In the genomic region with DNA sequence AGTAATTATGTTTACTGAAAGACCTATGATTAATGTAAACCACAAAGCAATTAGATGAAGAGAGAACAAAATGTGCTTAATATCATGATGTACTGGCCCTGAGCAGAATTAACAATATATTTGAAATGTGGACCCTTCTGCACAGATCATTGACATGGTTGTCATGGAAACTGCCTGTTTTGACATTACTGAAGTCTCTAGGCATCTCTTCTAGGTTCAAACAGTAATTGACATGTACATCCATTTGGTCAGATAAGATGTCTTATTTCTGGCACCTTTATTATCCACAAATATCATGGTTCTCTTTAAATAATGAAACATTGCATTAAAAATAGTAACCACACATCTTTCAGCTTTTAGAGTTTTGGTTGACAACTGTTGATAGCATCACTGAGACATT, we compare ENCODE assay signal across 40 cellular contexts.
"Had no signal": no experiment of that assay in that cellular context is flagged by ENCODE, and none has a peak within 500 bp of the region (broad histone marks: within the 10 kb centered on the region; RNA-seq: fewer than 3 reads in every experiment).

No MANE protein-coding gene starts in this region.

- H3K9me3 Mint-ChIP-seq: activated CD4-positive, alpha-beta memory T cell treated with anti-CD3 and anti-CD28 coated beads for 36 hours; activated CD4-positive, alpha-beta T cell treated with anti-CD3 and anti-CD28 coated beads, Interleukin-2, amount 10 ng/mL, durations not matched to agents 24 days and 14 days; activated naive CD4-positive, alpha-beta T cell treated with anti-CD3 and anti-CD28 coated beads, Interleukin-2, amount 10 ng/mL, durations not matched to agents 7 days and 5 days; activated naive CD8-positive, alpha-beta T cell treated with anti-CD3 and anti-CD28 coated beads, Interleukin-2, amount 10 ng/mL, durations not matched to agents 7 days and 5 days; activated naive CD8-positive, alpha-beta T cell treated with anti-CD3 and anti-CD28 coated beads, Interleukin-2, amount 50 U/mL, for 24 hours; activated T-helper 1 cell treated with anti-CD3 and anti-CD28 coated beads, Interleukin-12 subunit alpha, Interleukin-12 subunit beta, Interleukin-2, Interleukin-4 antibody, amounts not matched to agents 30 ng/mL and 10 ng/mL and 1 ng/mL, durations not matched to agents 14 hours and 24 hours and 36 hours; brain; T-helper 1 cell treated with Interleukin-12 subunit alpha and Interleukin-12 subunit beta and Interleukin-4 antibody, amounts not matched to agents 30 μg/mL and 1 μg/mL, for 36 hours; T-helper 2 cell treated with Interferon-gamma antibody and Interleukin-4, amounts not matched to agents 5 μg/mL and 100 μg/mL, for 36 hours had no signal

- H3K36me3 Mint-ChIP-seq: activated CD4-positive, alpha-beta memory T cell treated with anti-CD3 and anti-CD28 coated beads for 36 hours; activated naive CD4-positive, alpha-beta T cell treated with anti-CD3 and anti-CD28 coated beads, Interleukin-2, amount 10 ng/mL, durations not matched to agents 7 days and 5 days; activated naive CD4-positive, alpha-beta T cell treated with anti-CD3 and anti-CD28 coated beads, Interleukin-2, amount 50 U/mL, for 24 hours; activated naive CD8-positive, alpha-beta T cell; activated naive CD8-positive, alpha-beta T cell treated with anti-CD3 and anti-CD28 coated beads, Interleukin-2, amount 10 ng/mL, durations not matched to agents 7 days and 5 days; brain; WTC11 had no signal

- H3K9me3 ChIP-seq: ascending aorta, colonic mucosa had no signal

- DNase-seq: activated CD4-positive, alpha-beta memory T cell treated with anti-CD3 and anti-CD28 coated beads for 36 hours; activated CD4-positive, alpha-beta T cell treated with anti-CD3 and anti-CD28 coated beads for 4 hours; activated CD4-positive, alpha-beta T cell treated with anti-CD3 and anti-CD28 coated beads, Interleukin-2, amount 10 ng/mL, durations not matched to agents 24 days and 14 days; activated CD4-positive, alpha-beta T cell treated with anti-CD3 and anti-CD28 coated beads, Interleukin-2, amount 50 U/mL, for 1 hour; activated CD4-positive, alpha-beta T cell treated with anti-CD3 and anti-CD28 coated beads, Interleukin-2, amount 50 U/mL, for 4 hours; activated CD4-positive, CD25-positive, alpha-beta regulatory T cell; activated CD8-positive, alpha-beta memory T cell treated with anti-CD3 and anti-CD28 coated beads, Interleukin-2, amount 50 U/mL, for 4 hours; activated CD8-positive, alpha-beta T cell treated with anti-CD3 and anti-CD28 coated beads for 36 hours; activated effector memory CD4-positive, alpha-beta T cell treated with Interleukin-2 at 50 U/mL for 16 hours; activated gamma-delta T cell; activated naive CD4-positive, alpha-beta T cell treated with anti-CD3 and anti-CD28 coated beads, Interleukin-2, amount 10 ng/mL, durations not matched to agents 7 days and 5 days; activated naive CD4-positive, alpha-beta T cell treated with Interleukin-2 at 50 U/mL for 16 hours; activated naive CD8-positive, alpha-beta T cell treated with anti-CD3 and anti-CD28 coated beads, Interleukin-2, amount 10 ng/mL, durations not matched to agents 7 days and 5 days; activated naive CD8-positive, alpha-beta T cell treated with anti-CD3 and anti-CD28 coated beads, Interleukin-2, amount 50 U/mL, for 24 hours; activated T-cell treated with anti-CD3 and anti-CD28 coated beads for 4 hours; activated T-cell treated with anti-CD3 and anti-CD28 coated beads, Interleukin-2, amount 50 U/mL, for 1 hour; activated T-cell treated with anti-CD3 and anti-CD28 coated beads, Interleukin-2, amount 50 U/mL, for 4 hours; activated T-cell treated with anti-CD3 and anti-CD28 coated beads, Interleukin-2, amount 50 U/mL, for 72 hours; amygdala; anterior cingulate cortex; caudate nucleus; cerebellar nuclear complex; colonic mucosa; T-helper 2 cell; T-helper 9 cell; WERI-Rb-1 had no signal

- H3K4me1 Mint-ChIP-seq: activated CD4-positive, alpha-beta T cell treated with anti-CD3 and anti-CD28 coated beads, Interleukin-2, amount 10 ng/mL, durations not matched to agents 24 days and 14 days; activated naive CD4-positive, alpha-beta T cell treated with anti-CD3 and anti-CD28 coated beads, Interleukin-2, amount 10 ng/mL, durations not matched to agents 7 days and 5 days; activated naive CD4-positive, alpha-beta T cell treated with anti-CD3 and anti-CD28 coated beads, Interleukin-2, amount 50 U/mL, for 24 hours; activated naive CD8-positive, alpha-beta T cell treated with anti-CD3 and anti-CD28 coated beads, Interleukin-2, amount 10 ng/mL, durations not matched to agents 7 days and 5 days; activated naive CD8-positive, alpha-beta T cell treated with anti-CD3 and anti-CD28 coated beads, Interleukin-2, amount 50 U/mL, for 24 hours; central memory CD8-positive, alpha-beta T cell had no signal

- H3K4me1 ChIP-seq: ascending aorta, colonic mucosa had no signal

- H3K4me3 Mint-ChIP-seq: activated CD4-positive, alpha-beta memory T cell treated with anti-CD3 and anti-CD28 coated beads for 36 hours; activated CD4-positive, alpha-beta T cell treated with anti-CD3 and anti-CD28 coated beads, Interleukin-2, amount 10 ng/mL, durations not matched to agents 24 days and 14 days; activated CD8-positive, alpha-beta T cell treated with anti-CD3 and anti-CD28 coated beads for 36 hours; activated naive CD4-positive, alpha-beta T cell treated with anti-CD3 and anti-CD28 coated beads, Interleukin-2, amount 10 ng/mL, durations not matched to agents 7 days and 5 days; activated naive CD4-positive, alpha-beta T cell treated with anti-CD3 and anti-CD28 coated beads, Interleukin-2, amount 50 U/mL, for 24 hours; activated naive CD8-positive, alpha-beta T cell; activated naive CD8-positive, alpha-beta T cell treated with anti-CD3 and anti-CD28 coated beads, Interleukin-2, amount 10 ng/mL, durations not matched to agents 7 days and 5 days; activated naive CD8-positive, alpha-beta T cell treated with anti-CD3 and anti-CD28 coated beads, Interleukin-2, amount 50 U/mL, for 24 hours; activated T-cell treated with anti-CD3 and anti-CD28 coated beads, Interleukin-2, amount 50 U/mL, for 4 hours; activated T-cell treated with anti-CD3 and anti-CD28 coated beads, Interleukin-2, amount 50 U/mL, for 72 hours; activated T-helper 1 cell treated with anti-CD3 and anti-CD28 coated beads, Interleukin-12 subunit alpha, Interleukin-12 subunit beta, Interleukin-2, Interleukin-4 antibody, amounts not matched to agents 30 ng/mL and 10 ng/mL and 1 ng/mL, durations not matched to agents 14 hours and 24 hours and 36 hours; brain; central memory CD8-positive, alpha-beta T cell; T-helper 1 cell treated with Interleukin-12 subunit alpha and Interleukin-12 subunit beta and Interleukin-4 antibody, amounts not matched to agents 30 μg/mL and 1 μg/mL, for 36 hours; T-helper 2 cell treated with Interferon-gamma antibody and Interleukin-4, amounts not matched to agents 5 μg/mL and 100 μg/mL, for 36 hours; WTC11 had no signal

- H3K27me3 Mint-ChIP-seq: activated CD4-positive, alpha-beta memory T cell treated with anti-CD3 and anti-CD28 coated beads for 36 hours; activated CD4-positive, alpha-beta T cell treated with anti-CD3 and anti-CD28 coated beads, Interleukin-2, amount 10 ng/mL, durations not matched to agents 24 days and 14 days; activated CD8-positive, alpha-beta T cell treated with anti-CD3 and anti-CD28 coated beads for 36 hours; activated naive CD4-positive, alpha-beta T cell treated with anti-CD3 and anti-CD28 coated beads, Interleukin-2, amount 10 ng/mL, durations not matched to agents 7 days and 5 days; activated naive CD4-positive, alpha-beta T cell treated with anti-CD3 and anti-CD28 coated beads, Interleukin-2, amount 50 U/mL, for 24 hours; activated naive CD8-positive, alpha-beta T cell; activated naive CD8-positive, alpha-beta T cell treated with anti-CD3 and anti-CD28 coated beads, Interleukin-2, amount 10 ng/mL, durations not matched to agents 7 days and 5 days; activated naive CD8-positive, alpha-beta T cell treated with anti-CD3 and anti-CD28 coated beads, Interleukin-2, amount 50 U/mL, for 24 hours; central memory CD8-positive, alpha-beta T cell had no signal

- H3K27ac Mint-ChIP-seq: activated CD4-positive, alpha-beta memory T cell treated with anti-CD3 and anti-CD28 coated beads for 36 hours; activated CD4-positive, alpha-beta T cell treated with anti-CD3 and anti-CD28 coated beads, Interleukin-2, amount 10 ng/mL, durations not matched to agents 24 days and 14 days; activated CD8-positive, alpha-beta T cell treated with anti-CD3 and anti-CD28 coated beads for 36 hours; activated naive CD4-positive, alpha-beta T cell treated with anti-CD3 and anti-CD28 coated beads, Interleukin-2, amount 10 ng/mL, durations not matched to agents 7 days and 5 days; activated naive CD4-positive, alpha-beta T cell treated with anti-CD3 and anti-CD28 coated beads, Interleukin-2, amount 50 U/mL, for 24 hours; activated naive CD8-positive, alpha-beta T cell; activated naive CD8-positive, alpha-beta T cell treated with anti-CD3 and anti-CD28 coated beads, Interleukin-2, amount 10 ng/mL, durations not matched to agents 7 days and 5 days; activated naive CD8-positive, alpha-beta T cell treated with anti-CD3 and anti-CD28 coated beads, Interleukin-2, amount 50 U/mL, for 24 hours; activated T-cell treated with anti-CD3 and anti-CD28 coated beads, Interleukin-2, amount 50 U/mL, for 72 hours; activated T-helper 1 cell treated with anti-CD3 and anti-CD28 coated beads, Interleukin-12 subunit alpha, Interleukin-12 subunit beta, Interleukin-2, Interleukin-4 antibody, amounts not matched to agents 30 ng/mL and 10 ng/mL and 1 ng/mL, durations not matched to agents 14 hours and 24 hours and 36 hours; activated T-helper 2 cell treated with anti-CD3 and anti-CD28 coated beads, Interferon-gamma antibody, Interleukin-2, Interleukin-4, amounts not matched to agents 10 μg/mL and 5 μg/mL and 100 μg/mL, durations not matched to agents 14 hours and 24 hours and 36 hours; brain; T-helper 1 cell treated with Interleukin-12 subunit alpha and Interleukin-12 subunit beta and Interleukin-4 antibody, amounts not matched to agents 30 μg/mL and 1 μg/mL, for 36 hours; T-helper 2 cell treated with Interferon-gamma antibody and Interleukin-4, amounts not matched to agents 5 μg/mL and 100 μg/mL, for 36 hours; WTC11 had no signal

- H3K4me3 ChIP-seq: ascending aorta, cardiac muscle cell, colonic mucosa had no signal

- ATAC-seq: activated CD4-positive, CD25-positive, alpha-beta regulatory T cell treated with anti-CD3 and anti-CD28 coated beads, Interleukin-2, amount 50 U/mL, for 24 hours; activated CD8-positive, alpha-beta T cell treated with anti-CD3 and anti-CD28 coated beads for 36 hours; activated naive CD8-positive, alpha-beta T cell treated with anti-CD3 and anti-CD28 coated beads, Interleukin-2, amount 50 U/mL, for 24 hours; activated T-cell treated with anti-CD3 and anti-CD28 coated beads, Interleukin-2, amount 50 U/mL, for 4 hours; activated T-cell treated with anti-CD3 and anti-CD28 coated beads, Interleukin-2, amount 50 U/mL, for 72 hours; WTC11 had no signal

- FAIRE-seq: bronchial epithelial cell, TTC549 had no signal

- H3K27ac ChIP-seq: ascending aorta, cardiac muscle cell, colonic mucosa, WERI-Rb-1 had no signal

- H3K27me3 ChIP-seq: ascending aorta, cardiac muscle cell, colonic mucosa had no signal

- H3K36me3 ChIP-seq: ascending aorta, cardiac muscle cell, colonic mucosa, WERI-Rb-1 had no signal
